In the genomic region with DNA sequence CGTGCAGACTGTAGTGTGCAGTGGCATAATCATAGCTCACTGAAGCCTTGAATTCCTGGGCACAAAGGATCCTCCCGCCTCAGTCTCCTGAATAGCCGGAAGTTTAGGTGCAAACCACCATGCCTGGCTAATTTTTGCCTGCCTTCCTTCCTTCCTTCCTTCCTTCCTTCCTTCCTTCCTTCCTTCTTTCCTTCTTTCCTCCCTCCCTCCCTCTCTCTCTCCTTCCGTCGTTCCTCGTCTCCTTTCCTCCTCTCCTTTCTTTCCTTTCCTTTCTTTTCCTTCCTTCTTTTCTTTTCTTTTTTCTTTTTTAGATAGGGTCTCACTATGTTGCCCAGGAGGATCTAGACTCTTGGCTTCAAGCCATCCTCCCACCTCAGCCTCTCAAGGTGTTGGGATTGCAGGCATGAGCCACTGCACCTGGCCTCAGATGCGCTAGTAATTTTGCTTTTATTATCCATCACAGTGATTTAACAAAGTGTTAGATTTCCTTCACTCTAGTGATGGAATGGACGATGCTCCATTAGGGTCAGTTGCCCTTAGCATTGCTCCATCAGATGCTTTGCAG, we compare ENCODE assay signal across 22 cellular contexts. TPM values are rescaled to one million over a fixed set of nuclear protein-coding genes. Genes with fewer than 3 reads are reported as not detected.
"Had no signal": no experiment of that assay in that cellular context is flagged by ENCODE, and none has a peak within 500 bp of the region (broad histone marks: within the 10 kb centered on the region; RNA-seq: fewer than 3 reads in every experiment).

No MANE protein-coding gene starts in this region.

- H3K4me3 Mint-ChIP-seq: naive thymus-derived CD8-positive, alpha-beta T cell; nephron progenitor cell; stimulated activated memory B cell treated with anti-CD40 and anti-IgM and Interleukin-4, amounts not matched to agents 10 μg/mL and 1 μg/mL and 100 μg/mL, for 72 hours; type B pancreatic cell had no signal

- H3K27ac ChIP-seq: dorsolateral prefrontal cortex, lower lobe of right lung, prostate gland, right atrium auricular region, testis, tibial artery had no signal

- DNase-seq: dorsolateral prefrontal cortex; effector CD4-positive, alpha-beta T cell; hypothalamus; left ventricle myocardium superior; lower lobe of right lung; naive thymus-derived CD8-positive, alpha-beta T cell; nephron progenitor cell; nucleus accumbens; stimulated activated CD4-positive, alpha-beta T cell treated with anti-CD3 and anti-CD28 coated beads, Interleukin-4, amount 100 ng/mL, for 4 hours; stimulated activated naive CD8-positive, alpha-beta T cell treated with anti-CD3 and anti-CD28 coated beads, Interleukin-15, Interleukin-2, amounts not matched to agents 100 U/mL and 50 U/mL, for 24 hours; substantia nigra; testis; tibial artery had no signal

- H3K9me3 ChIP-seq: lower lobe of right lung, prostate gland, right atrium auricular region, testis, tibial artery had no signal

- FAIRE-seq: frontal cortex, keratinocyte, urothelium cell line had no signal

- H3K4me1 Mint-ChIP-seq: nephron progenitor cell; stimulated activated memory B cell treated with anti-CD40 and anti-IgM and Interleukin-4, amounts not matched to agents 10 μg/mL and 1 μg/mL and 100 μg/mL, for 72 hours had no signal

- H3K36me3 Mint-ChIP-seq: naive thymus-derived CD8-positive, alpha-beta T cell; stimulated activated memory B cell treated with anti-CD40 and anti-IgM and Interleukin-4, amounts not matched to agents 10 μg/mL and 1 μg/mL and 100 μg/mL, for 72 hours; type B pancreatic cell had no signal

- H3K4me1 ChIP-seq: lower lobe of right lung, prostate gland, testis had no signal

- H3K36me3 ChIP-seq: lower lobe of right lung, prostate gland, right atrium auricular region, tibial artery had no signal

- H3K27me3 ChIP-seq: right atrium auricular region, testis, tibial artery had no signal

- ATAC-seq: left ventricle myocardium superior; naive thymus-derived CD8-positive, alpha-beta T cell; sciatic nerve; stimulated activated memory B cell treated with anti-CD40 and anti-IgM and Interleukin-4, amounts not matched to agents 10 μg/mL and 1 μg/mL and 100 μg/mL, for 72 hours; stimulated activated naive CD8-positive, alpha-beta T cell treated with anti-CD3 and anti-CD28 coated beads, Interleukin-15, Interleukin-2, amounts not matched to agents 100 U/mL and 50 U/mL, for 24 hours had no signal

- H3K4me3 ChIP-seq: dorsolateral prefrontal cortex, lower lobe of right lung, prostate gland, right atrium auricular region, testis, tibial artery had no signal

- H3K27ac Mint-ChIP-seq: nephron progenitor cell; stimulated activated memory B cell treated with anti-CD40 and anti-IgM and Interleukin-4, amounts not matched to agents 10 μg/mL and 1 μg/mL and 100 μg/mL, for 72 hours; type B pancreatic cell had no signal

- H3K9me3 Mint-ChIP-seq: naive thymus-derived CD8-positive, alpha-beta T cell; nephron progenitor cell; stimulated activated memory B cell treated with anti-CD40 and anti-IgM and Interleukin-4, amounts not matched to agents 10 μg/mL and 1 μg/mL and 100 μg/mL, for 72 hours; type B pancreatic cell had no signal

RNA-seq across cellular contexts. Expression of gene ANKRD29, which starts 6.6 kb away (rescaled TPM):
- total RNA-seq: naive thymus-derived CD8-positive, alpha-beta T cell; osteocyte had no signal
- polyA plus RNA-seq: naive thymus-derived CD8-positive, alpha-beta T cell had no signal

RNA-seq across cellular contexts. Expression of gene LAMA3, which starts 20.0 kb away (rescaled TPM):
- total RNA-seq: naive thymus-derived CD8-positive, alpha-beta T cell; osteocyte had no signal
- polyA plus RNA-seq: naive thymus-derived CD8-positive, alpha-beta T cell had no signal
